ENCODE assay signal across 8 cellular contexts in the genomic region with DNA sequence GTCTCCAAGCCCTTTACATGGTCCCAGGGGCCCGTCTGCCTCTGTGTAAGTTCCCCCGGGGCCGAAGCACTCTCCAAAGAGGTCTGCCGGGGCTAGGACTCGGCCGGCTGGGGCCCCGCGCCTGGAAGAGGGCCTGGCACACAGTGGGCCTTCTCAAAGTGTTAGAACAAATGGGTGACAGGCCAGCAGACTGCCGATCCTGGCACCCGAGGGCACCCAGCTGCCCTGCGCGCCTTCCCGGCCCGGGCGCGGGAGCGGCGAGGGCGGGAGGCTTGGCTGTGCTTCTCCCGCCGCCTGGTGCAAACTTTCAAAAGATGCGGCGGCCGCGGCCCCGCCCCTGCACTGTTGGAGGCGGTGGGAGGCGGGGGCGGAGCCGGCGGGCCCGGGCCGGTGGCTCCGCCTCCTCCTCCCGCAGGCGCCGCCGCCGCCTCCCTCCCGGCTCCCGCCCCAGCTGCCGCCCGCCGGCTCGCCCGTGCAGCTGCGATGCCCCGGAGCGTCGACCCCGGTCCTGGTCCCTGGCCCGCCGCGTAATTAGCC. TPM values are rescaled to one million over a fixed set of nuclear protein-coding genes. Genes with fewer than 3 reads are reported as not detected.
DNase-seq lines count a peak whose midpoint lies in the region; ATAC-seq and TF ChIP-seq lines count a peak whose summit lies in the region.

NEURL1B (plus strand) TSS at position 442 of the 537 bp plus-strand sequence. CDS start 144 bp downstream, outside the sequence.

- ATAC-seq in GM19467 (IDR thresholded peaks at IDR 0.05; ENCODE audit: unreplicated experiment) (peak; percentile 57), GM18517 (IDR thresholded peaks at IDR 0.05; ENCODE audit: unreplicated experiment) (no peak)

- H3K9ac ChIP-seq in BLaER1 = peak within 1 kb of the TSS; percentile 89
- H3K9ac ChIP-seq in iPS-20b (ENCODE audit: low read depth, low read length) = peak within 1 kb of the TSS; percentile 69; the same call in 1 of the 2 replicates

- peak within 1 kb of the TSS; percentile 92 for H3K27ac ChIP-seq in BLaER1
- peak within 1 kb of the TSS; percentile 58 to 60 for H3K27ac ChIP-seq in breast epithelium
- H3K27ac ChIP-seq in iPS-20b (ENCODE audit: low read length) = no peak within 1 kb of the TSS

- H4K20me1 ChIP-seq in BLaER1 = peaks cover 16% of the 10 kb centered on the region

- intact Hi-C loops in breast epithelium (cut with DNase I; ENCODE audit: low total_unique reads) = no loop called here

- H3K27me3 ChIP-seq in BLaER1 (no peaks in the 10 kb centered on the region), breast epithelium (no peaks in the 10 kb centered on the region), iPS-20b (ENCODE audit: insufficient read depth, low read length) (peaks cover 58% of the 10 kb centered on the region)

- H3K4me1 ChIP-seq in BLaER1 (peaks cover 73% of the 10 kb centered on the region), breast epithelium (peaks cover 0 to 5% of the 10 kb centered on the region in 2 donors), iPS-20b (ENCODE audit: insufficient read depth, low read length) (peaks cover 18% of the 10 kb centered on the region)

- peaks cover 21% of the 10 kb centered on the region for H3K36me3 ChIP-seq in BLaER1
- no peaks in the 10 kb centered on the region for H3K36me3 ChIP-seq in breast epithelium
- no peaks in the 10 kb centered on the region for H3K36me3 ChIP-seq in iPS-20b (ENCODE audit: insufficient read depth, low read depth, low read length)

- H3K4me3 ChIP-seq in BLaER1 (peak within 1 kb of the TSS; percentile 85), breast epithelium (peak within 1 kb of the TSS; percentile 65 to 73 (median 73)), iPS-20b (ENCODE audit: low read length) (peak within 1 kb of the TSS; percentile 74), skeletal muscle cell (ENCODE audit: low read depth, low read length) (peak within 1 kb of the TSS; percentile 58)

- peak within 1 kb of the TSS; percentile 96 for H3K4me2 ChIP-seq in BLaER1

- no peak for TF ChIP-seq CTCF in breast epithelium (IDR thresholded peaks at IDR 0.05)

- H3K9me3 ChIP-seq in BLaER1 (no peaks in the 10 kb centered on the region), breast epithelium (no peaks in the 10 kb centered on the region), iPS-20b (ENCODE audit: insufficient read depth, low read depth, low read length) (no peaks in the 10 kb centered on the region)

- DNase-seq in NCI-H1048 (lab: John Stamatoyannopoulos, UW) (peak; percentile 52), T-helper 22 cell (ENCODE audit: low read depth) (peak; percentile 6), breast epithelium (ENCODE audit: low spot score in 2 of 2) (no peak), skeletal muscle cell (ENCODE audit: low read depth) (no peak)

- no peak for TF ChIP-seq POLR2A in breast epithelium (IDR thresholded peaks at IDR 0.05)

RNA-seq across cellular contexts. Expression of gene NEURL1B, which starts in this region (rescaled TPM):
- 10 to 100 TPM in 1 of 3 donors, 1 to 10 TPM in 2; 6.3 to 17.0 (median 9.9) TPM for total RNA-seq in breast epithelium

Comparison
In these comparisons a context has a peak if more than half of its experiments do, and no peak if none do; other contexts are left out.
1. DNase-seq: peak in NCI-H1048 (single experiment) and T-helper 22 cell (single experiment); none in breast epithelium (0 of 2) and skeletal muscle cell (single experiment).
2. Peak in every context shown above with its lines, with median percentiles within 50 percentile points of each other: H3K4me3 ChIP-seq.